1 cellular context compared by ENCODE assay signal in genomic region chr2:249538-250042, GRCh38.
TF ChIP-seq lines count a peak whose summit lies in the region.

No MANE protein-coding gene starts in this region.

TF ChIP-seq in HepG2, 621 proteins besides CTCF, POLR2A, EP300 and RAD21 (continued from another document and continues in another):
- TF ChIP-seq PRDM10 (CRISPR knock-in tag; IDR thresholded peaks at IDR 0.05; ENCODE audit: low read depth) = peak; percentile 82
- peak; percentile 52; the same call in 1 of the 2 replicates for TF ChIP-seq MED13 (CRISPR knock-in tag; IDR thresholded peaks at IDR 0.05)
- peak; percentile 97 for TF ChIP-seq PITX1 (CRISPR knock-in tag; IDR thresholded peaks at IDR 0.05)
- TF ChIP-seq ATM (IDR thresholded peaks at IDR 0.05; ENCODE audit: borderline replicate concordance) = no peak
- TF ChIP-seq ZBTB1 (CRISPR knock-in tag; IDR thresholded peaks at IDR 0.05; ENCODE audit: borderline replicate concordance) = peak; percentile 81; the same call in 1 of the 2 replicates
- TF ChIP-seq ZNF773 (CRISPR knock-in tag; IDR thresholded peaks at IDR 0.05; ENCODE audit: borderline replicate concordance) = no peak
- no peak for TF ChIP-seq SMAD1 (CRISPR knock-in tag; IDR thresholded peaks at IDR 0.05; ENCODE audit: borderline replicate concordance, low read depth)
- TF ChIP-seq ZNF350 (CRISPR knock-in tag; IDR thresholded peaks at IDR 0.05; ENCODE audit: borderline replicate concordance, low read depth) = peak; percentile 58; the same call in 1 of the 2 replicates
- TF ChIP-seq ZBTB40 (IDR thresholded peaks at IDR 0.05) = no peak
- TF ChIP-seq ZBTB40 (CRISPR knock-in tag; IDR thresholded peaks at IDR 0.05) = peak; percentile 57; the same call in 1 of the 2 replicates
- TF ChIP-seq KDM5A (IDR thresholded peaks at IDR 0.05; ENCODE audit: borderline replicate concordance, low read length) = peak; percentile 37; the same call in 1 of the 2 replicates
- peak; percentile 72; the same call in 1 of the 2 replicates for TF ChIP-seq ZNF800 (CRISPR knock-in tag; IDR thresholded peaks at IDR 0.05)
- no peak for TF ChIP-seq POGK (CRISPR knock-in tag; conservative IDR thresholded peaks at IDR 0.05)
- no peak for TF ChIP-seq PCBP1 (IDR thresholded peaks at IDR 0.05; ENCODE audit: borderline replicate concordance, low read depth, low read length)
- peak; percentile 41 for TF ChIP-seq STAG1 (CRISPR knock-in tag; IDR thresholded peaks at IDR 0.05)
- TF ChIP-seq ZNF367 (CRISPR knock-in tag; IDR thresholded peaks at IDR 0.05; ENCODE audit: borderline replicate concordance) = no peak
- TF ChIP-seq FOXP4 (CRISPR knock-in tag; IDR thresholded peaks at IDR 0.05) = peak; percentile 99
- peak; percentile 98 for TF ChIP-seq RARA (CRISPR knock-in tag; IDR thresholded peaks at IDR 0.05)
- TF ChIP-seq ZNF558 (CRISPR knock-in tag; IDR thresholded peaks at IDR 0.05; ENCODE audit: borderline replicate concordance) = no peak
- TF ChIP-seq HMGA1 (CRISPR knock-in tag; conservative IDR thresholded peaks at IDR 0.05) = no peak
- TF ChIP-seq TOE1 (CRISPR knock-in tag; IDR thresholded peaks at IDR 0.05) = peak; percentile 62; the same call in 1 of the 2 replicates
- TF ChIP-seq HDAC6 (IDR thresholded peaks at IDR 0.05; ENCODE audit: low read depth, low read length) = no peak
- 0 out of 2 replicates have a peak, but pooled peaks have one; percentile 61 for TF ChIP-seq ZNF567 (CRISPR knock-in tag; IDR thresholded peaks at IDR 0.05; ENCODE audit: borderline replicate concordance)
- peak; percentile 68; the same call in 1 of the 2 replicates for TF ChIP-seq GMEB1 (CRISPR knock-in tag; IDR thresholded peaks at IDR 0.05; ENCODE audit: borderline replicate concordance)
- TF ChIP-seq RBFOX2 (IDR thresholded peaks at IDR 0.05; ENCODE audit: low read depth, low read length) = no peak
- TF ChIP-seq MIER2 (CRISPR knock-in tag; IDR thresholded peaks at IDR 0.05) = peak; percentile 64; the same call in 1 of the 2 replicates
- TF ChIP-seq PHF8 (CRISPR knock-in tag; IDR thresholded peaks at IDR 0.05) = peak; percentile 55
- peak; percentile 94 for TF ChIP-seq HNF1B (CRISPR knock-in tag; IDR thresholded peaks at IDR 0.05)
- peak; percentile 68; the same call in 1 of the 2 replicates for TF ChIP-seq SIX1 (CRISPR knock-in tag; IDR thresholded peaks at IDR 0.05; ENCODE audit: borderline replicate concordance)
- TF ChIP-seq ZNF549 (CRISPR knock-in tag; IDR thresholded peaks at IDR 0.05) = 0 out of 2 replicates have a peak, but pooled peaks have one; percentile 49
- TF ChIP-seq ZBTB7A (CRISPR knock-in tag; IDR thresholded peaks at IDR 0.05) = no peak
- no peak for TF ChIP-seq GABPA (IDR thresholded peaks at IDR 0.05; ENCODE audit: low read depth, low read length)
- peak; percentile 58; the same call in 1 of the 2 replicates for TF ChIP-seq GABPA (CRISPR knock-in tag; IDR thresholded peaks at IDR 0.05; ENCODE audit: low read depth)
- TF ChIP-seq HMG20A (CRISPR knock-in tag; IDR thresholded peaks at IDR 0.05; ENCODE audit: borderline replicate concordance) = peak; percentile 97
- TF ChIP-seq CREB1 (IDR thresholded peaks at IDR 0.05) = no peak
- TF ChIP-seq CREB1 (CRISPR knock-in tag; IDR thresholded peaks at IDR 0.05) = peak; percentile 75; the same call in 1 of the 2 replicates
